Comparison of ENCODE assay signal across 1 cellular context in genomic region chr5:168679515-168679920, GRCh38.
TF ChIP-seq lines count a peak whose summit lies in the region.

No MANE protein-coding gene starts in this region.

TF ChIP-seq in K562, 482 proteins besides CTCF, POLR2A, EP300 and RAD21 (continued from another document):
- TF ChIP-seq TBP (optimal IDR thresholded peaks at IDR 0.05; ENCODE audit: low read depth, low read length) = no peak
- no peak for TF ChIP-seq NR4A1 (CRISPR knock-in tag; IDR thresholded peaks at IDR 0.05)
- TF ChIP-seq NR4A1 (tag; IDR thresholded peaks at IDR 0.05) = no peak
- no peak for TF ChIP-seq ZNF76 (CRISPR knock-in tag; IDR thresholded peaks at IDR 0.05; ENCODE audit: borderline replicate concordance)
- TF ChIP-seq ZNF512 (tag; IDR thresholded peaks at IDR 0.05) = no peak
- no peak for TF ChIP-seq PHF8 (IDR thresholded peaks at IDR 0.05; ENCODE audit: borderline replicate concordance, low read length)
